Comparison of ENCODE assay signal across 39 cellular contexts in the genomic region with DNA sequence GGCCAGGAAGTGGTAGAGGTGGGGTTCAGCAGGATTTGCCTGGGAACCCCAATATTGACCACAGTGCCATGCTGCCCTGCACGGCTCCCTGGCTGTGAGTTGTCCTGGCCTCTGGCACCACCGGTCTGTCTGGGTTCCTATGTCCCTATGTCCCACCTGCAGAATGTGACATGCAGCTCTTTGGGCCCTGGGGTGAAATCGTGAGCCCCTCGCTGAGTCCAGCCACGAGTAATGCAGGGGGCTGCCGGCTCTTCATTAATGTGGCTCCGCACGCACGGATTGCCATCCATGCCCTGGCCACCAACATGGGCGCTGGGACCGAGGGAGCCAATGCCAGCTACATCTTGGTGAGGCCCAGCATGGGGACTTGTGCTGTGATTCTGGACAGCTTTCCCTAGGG.
"Had no signal": no experiment of that assay in that cellular context is flagged by ENCODE, and none has a peak within 500 bp of the region (broad histone marks: within the 10 kb centered on the region; RNA-seq: fewer than 3 reads in every experiment).

No MANE protein-coding gene starts in this region.

- H3K27me3 Mint-ChIP-seq: activated naive CD4-positive, alpha-beta T cell treated with anti-CD3 and anti-CD28 coated beads, Interleukin-2, amount 50 U/mL, for 24 hours; activated naive CD8-positive, alpha-beta T cell; activated naive CD8-positive, alpha-beta T cell treated with anti-CD3 and anti-CD28 coated beads for 36 hours; activated naive CD8-positive, alpha-beta T cell treated with anti-CD3 and anti-CD28 coated beads, Interleukin-2, amount 50 U/mL, for 24 hours; activated T-cell treated with anti-CD3 and anti-CD28 coated beads, Interleukin-2, amount 50 U/mL, for 24 hours; activated T-helper 17 cell treated with anti-CD3 and anti-CD28 coated beads, Interleukin-2, amount 50 U/mL, for 72 hours had no signal

- H3K27ac Mint-ChIP-seq: activated naive CD4-positive, alpha-beta T cell treated with anti-CD3 and anti-CD28 coated beads for 36 hours; activated naive CD4-positive, alpha-beta T cell treated with anti-CD3 and anti-CD28 coated beads, Interleukin-2, amount 10 ng/mL, durations not matched to agents 7 days and 5 days; activated naive CD4-positive, alpha-beta T cell treated with anti-CD3 and anti-CD28 coated beads, Interleukin-2, amount 50 U/mL, for 24 hours; activated naive CD4-positive, alpha-beta T cell treated with anti-CD3 and anti-CD28 coated beads, Interleukin-2, amount 50 U/mL, for 72 hours; activated naive CD8-positive, alpha-beta T cell; activated naive CD8-positive, alpha-beta T cell treated with anti-CD3 and anti-CD28 coated beads for 36 hours; activated naive CD8-positive, alpha-beta T cell treated with anti-CD3 and anti-CD28 coated beads, Interleukin-2, amount 10 ng/mL, durations not matched to agents 7 days and 5 days; activated naive CD8-positive, alpha-beta T cell treated with anti-CD3 and anti-CD28 coated beads, Interleukin-2, amount 50 U/mL, for 24 hours; activated T-cell treated with anti-CD3 and anti-CD28 coated beads, Interleukin-2, amount 50 U/mL, for 24 hours; activated T-cell treated with anti-CD3 and anti-CD28 coated beads, Interleukin-2, amount 50 U/mL, for 72 hours; activated T-helper 1 cell treated with anti-CD3 and anti-CD28 coated beads, Interleukin-12 subunit alpha, Interleukin-12 subunit beta, Interleukin-2, Interleukin-4 antibody, amounts not matched to agents 30 ng/mL and 10 ng/mL and 1 ng/mL, durations not matched to agents 14 hours and 24 hours and 36 hours; activated T-helper 17 cell treated with anti-CD3 and anti-CD28 coated beads, Interleukin-2, amount 50 U/mL, for 72 hours; activated T-helper 2 cell treated with anti-CD3 and anti-CD28 coated beads, Interferon-gamma antibody, Interleukin-2, Interleukin-4, amounts not matched to agents 10 μg/mL and 5 μg/mL and 100 μg/mL, durations not matched to agents 14 hours and 24 hours and 36 hours; brain had no signal

- ATAC-seq: activated naive CD4-positive, alpha-beta T cell treated with anti-CD3 and anti-CD28 coated beads, Interleukin-2, amount 50 U/mL, for 72 hours; activated naive CD8-positive, alpha-beta T cell treated with anti-CD3 and anti-CD28 coated beads, Interleukin-2, amount 50 U/mL, for 24 hours; activated T-cell treated with anti-CD3 and anti-CD28 coated beads, Interleukin-2, amount 50 U/mL, for 4 hours; activated T-cell treated with anti-CD3 and anti-CD28 coated beads, Interleukin-2, amount 50 U/mL, for 72 hours; activated T-helper 17 cell treated with anti-CD3 and anti-CD28 coated beads, Interleukin-2, amount 50 U/mL, for 72 hours; body of pancreas had no signal

- H3K4me3 ChIP-seq: adrenal gland, ascending aorta, body of pancreas, breast epithelium, cardiac muscle cell had no signal

- H3K9me3 Mint-ChIP-seq: activated naive CD4-positive, alpha-beta T cell treated with anti-CD3 and anti-CD28 coated beads for 36 hours; activated naive CD4-positive, alpha-beta T cell treated with anti-CD3 and anti-CD28 coated beads, Interleukin-2, amount 10 ng/mL, durations not matched to agents 7 days and 5 days; activated naive CD4-positive, alpha-beta T cell treated with anti-CD3 and anti-CD28 coated beads, Interleukin-2, amount 50 U/mL, for 24 hours; activated naive CD4-positive, alpha-beta T cell treated with anti-CD3 and anti-CD28 coated beads, Interleukin-2, amount 50 U/mL, for 72 hours; activated naive CD8-positive, alpha-beta T cell treated with anti-CD3 and anti-CD28 coated beads for 36 hours; activated naive CD8-positive, alpha-beta T cell treated with anti-CD3 and anti-CD28 coated beads, Interleukin-2, amount 10 ng/mL, durations not matched to agents 7 days and 5 days; activated naive CD8-positive, alpha-beta T cell treated with anti-CD3 and anti-CD28 coated beads, Interleukin-2, amount 50 U/mL, for 24 hours; activated T-cell treated with anti-CD3 and anti-CD28 coated beads, Interleukin-2, amount 50 U/mL, for 24 hours; activated T-cell treated with anti-CD3 and anti-CD28 coated beads, Interleukin-2, amount 50 U/mL, for 4 hours; activated T-cell treated with anti-CD3 and anti-CD28 coated beads, Interleukin-2, amount 50 U/mL, for 72 hours; activated T-helper 1 cell treated with anti-CD3 and anti-CD28 coated beads, Interleukin-12 subunit alpha, Interleukin-12 subunit beta, Interleukin-2, Interleukin-4 antibody, amounts not matched to agents 30 ng/mL and 10 ng/mL and 1 ng/mL, durations not matched to agents 14 hours and 24 hours and 36 hours; activated T-helper 17 cell treated with anti-CD3 and anti-CD28 coated beads, Interleukin-2, amount 50 U/mL, for 72 hours; activated T-helper 2 cell treated with anti-CD3 and anti-CD28 coated beads, Interferon-gamma antibody, Interleukin-2, Interleukin-4, amounts not matched to agents 10 μg/mL and 5 μg/mL and 100 μg/mL, durations not matched to agents 14 hours and 24 hours and 36 hours; brain; central memory CD8-positive, alpha-beta T cell had no signal

- H3K4me3 Mint-ChIP-seq: activated naive CD4-positive, alpha-beta T cell treated with anti-CD3 and anti-CD28 coated beads for 36 hours; activated naive CD4-positive, alpha-beta T cell treated with anti-CD3 and anti-CD28 coated beads, Interleukin-2, amount 10 ng/mL, durations not matched to agents 7 days and 5 days; activated naive CD8-positive, alpha-beta T cell; activated naive CD8-positive, alpha-beta T cell treated with anti-CD3 and anti-CD28 coated beads for 36 hours; activated naive CD8-positive, alpha-beta T cell treated with anti-CD3 and anti-CD28 coated beads, Interleukin-2, amount 10 ng/mL, durations not matched to agents 7 days and 5 days; activated naive CD8-positive, alpha-beta T cell treated with anti-CD3 and anti-CD28 coated beads, Interleukin-2, amount 50 U/mL, for 24 hours; activated T-cell treated with anti-CD3 and anti-CD28 coated beads, Interleukin-2, amount 50 U/mL, for 24 hours; activated T-cell treated with anti-CD3 and anti-CD28 coated beads, Interleukin-2, amount 50 U/mL, for 4 hours; activated T-cell treated with anti-CD3 and anti-CD28 coated beads, Interleukin-2, amount 50 U/mL, for 72 hours; activated T-helper 1 cell treated with anti-CD3 and anti-CD28 coated beads, Interleukin-12 subunit alpha, Interleukin-12 subunit beta, Interleukin-2, Interleukin-4 antibody, amounts not matched to agents 30 ng/mL and 10 ng/mL and 1 ng/mL, durations not matched to agents 14 hours and 24 hours and 36 hours; activated T-helper 17 cell treated with anti-CD3 and anti-CD28 coated beads, Interleukin-2, amount 50 U/mL, for 72 hours; central memory CD8-positive, alpha-beta T cell had no signal

- H3K9me3 ChIP-seq: adrenal gland, ascending aorta, body of pancreas, breast epithelium had no signal

- H3K27ac ChIP-seq: adrenal gland, ascending aorta, body of pancreas, brain microvascular endothelial cell, breast epithelium, cardiac muscle cell had no signal

- DNase-seq: activated effector memory CD4-positive, alpha-beta T cell treated with anti-CD3 and anti-CD28 coated beads, Interleukin-2, amount 50 U/mL, for 16 hours; activated effector memory CD4-positive, alpha-beta T cell treated with Interleukin-2 at 50 U/mL for 16 hours; activated gamma-delta T cell; activated gamma-delta T cell treated with Interleukin-2 at 50 U/mL for 16 hours; activated naive CD4-positive, alpha-beta T cell; activated naive CD4-positive, alpha-beta T cell treated with anti-CD3 and anti-CD28 coated beads for 36 hours; activated naive CD4-positive, alpha-beta T cell treated with anti-CD3 and anti-CD28 coated beads, Interleukin-2, amount 10 ng/mL, durations not matched to agents 7 days and 5 days; activated naive CD4-positive, alpha-beta T cell treated with anti-CD3 and anti-CD28 coated beads, Interleukin-2, amount 50 U/mL, for 16 hours; activated naive CD4-positive, alpha-beta T cell treated with Interleukin-2 at 50 U/mL for 16 hours; activated naive CD8-positive, alpha-beta T cell treated with anti-CD3 and anti-CD28 coated beads for 36 hours; activated naive CD8-positive, alpha-beta T cell treated with anti-CD3 and anti-CD28 coated beads, Interleukin-2, amount 10 ng/mL, durations not matched to agents 7 days and 5 days; activated naive CD8-positive, alpha-beta T cell treated with anti-CD3 and anti-CD28 coated beads, Interleukin-2, amount 50 U/mL, for 24 hours; activated T-cell treated with anti-CD3 and anti-CD28 coated beads, Interleukin-2, amount 50 U/mL, for 24 hours; activated T-cell treated with anti-CD3 and anti-CD28 coated beads, Interleukin-2, amount 50 U/mL, for 4 hours; activated T-cell treated with anti-CD3 and anti-CD28 coated beads, Interleukin-2, amount 50 U/mL, for 48 hours; activated T-cell treated with anti-CD3 and anti-CD28 coated beads, Interleukin-2, amount 50 U/mL, for 72 hours; adrenal gland; amniotic stem cell; amygdala; anterior cingulate cortex; aorta; body of pancreas; brain microvascular endothelial cell; caudate nucleus; central memory CD4-positive, alpha-beta T cell; cerebellar nuclear complex had no signal

- H3K4me1 Mint-ChIP-seq: activated naive CD4-positive, alpha-beta T cell treated with anti-CD3 and anti-CD28 coated beads, Interleukin-2, amount 50 U/mL, for 24 hours; activated T-helper 17 cell treated with anti-CD3 and anti-CD28 coated beads, Interleukin-2, amount 50 U/mL, for 72 hours had no signal

- H3K36me3 Mint-ChIP-seq: activated naive CD4-positive, alpha-beta T cell treated with anti-CD3 and anti-CD28 coated beads, Interleukin-2, amount 10 ng/mL, durations not matched to agents 7 days and 5 days; activated naive CD4-positive, alpha-beta T cell treated with anti-CD3 and anti-CD28 coated beads, Interleukin-2, amount 50 U/mL, for 24 hours; activated naive CD4-positive, alpha-beta T cell treated with anti-CD3 and anti-CD28 coated beads, Interleukin-2, amount 50 U/mL, for 72 hours; activated naive CD8-positive, alpha-beta T cell; activated naive CD8-positive, alpha-beta T cell treated with anti-CD3 and anti-CD28 coated beads for 36 hours; activated naive CD8-positive, alpha-beta T cell treated with anti-CD3 and anti-CD28 coated beads, Interleukin-2, amount 10 ng/mL, durations not matched to agents 7 days and 5 days; brain had no signal

- H3K27me3 ChIP-seq: adrenal gland, ascending aorta, body of pancreas, brain microvascular endothelial cell, breast epithelium, cardiac muscle cell had no signal

- FAIRE-seq: astrocyte, bronchial epithelial cell had no signal

- H3K36me3 ChIP-seq: adrenal gland, ascending aorta, brain microvascular endothelial cell, breast epithelium, cardiac muscle cell had no signal
